ENCODE assay signal across 22 cellular contexts in the genomic region with DNA sequence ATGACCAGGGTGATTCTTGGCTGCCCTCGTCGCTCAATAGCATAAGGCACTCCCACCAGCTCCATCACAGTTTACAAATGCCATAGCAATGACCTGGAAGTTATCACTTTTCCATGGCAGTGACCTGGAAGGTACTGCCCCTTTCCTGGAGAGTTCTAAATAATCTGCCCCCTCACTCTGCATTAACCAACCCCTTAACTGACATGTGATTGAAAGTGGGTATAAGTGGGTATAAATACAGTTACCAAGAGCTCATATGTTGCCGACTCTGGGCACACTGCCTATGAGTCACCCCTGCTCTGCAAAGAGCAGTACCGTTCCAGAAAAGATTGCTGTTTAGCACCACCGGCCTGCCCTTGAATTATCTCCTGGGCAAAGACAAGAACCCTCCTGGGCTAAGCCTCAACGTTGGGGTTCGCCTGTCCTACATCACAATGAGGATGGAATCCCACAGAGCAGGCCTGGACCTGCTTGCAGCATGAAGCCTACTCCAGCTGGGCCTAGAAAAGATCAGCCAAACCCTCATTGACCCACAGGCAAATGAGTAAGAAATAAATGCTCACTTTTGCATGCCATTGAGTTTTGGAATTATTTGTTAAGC.
A peak's percentile ranks its signal among the peaks of the same experiment; 100 is the strongest.
DNase-seq lines count a peak whose midpoint lies in the region; FAIRE-seq and TF ChIP-seq lines count a peak whose summit lies in the region.
"Had no signal": no experiment of that assay in that cellular context is flagged by ENCODE, and none has a peak within 500 bp of the region (broad histone marks: within the 10 kb centered on the region; RNA-seq: fewer than 3 reads in every experiment).

No MANE protein-coding gene starts in this region.

- intact Hi-C loops in MCF 10A (cut with micrococcal nuclease) (no loop called here), breast epithelium (cut with DNase I; ENCODE audit: low total_unique reads) (no loop called here)

- no peak overlapping the region for H3K4me3 ChIP-seq in breast epithelium
- no peak overlapping the region for H3K4me3 ChIP-seq in fibroblast of mammary gland (ENCODE audit: control insufficient read depth, low read depth, low read length)
- H3K4me3 ChIP-seq: pancreas, skin epidermis had no signal

- H3K27ac ChIP-seq in breast epithelium = no peak overlapping the region
- H3K27ac ChIP-seq: pancreas had no signal

- CTCF ChIA-PET in MCF 10A (lab: Yijun Ruan, JAX) = interaction anchor here (0.5 to 3.0 kb wide), 7 partner anchors 10 to 538 kb away, joined by 3 to 36 read pairs (median 4); a partner anchor contains a TSS

- FAIRE-seq in D721Med (lab: Jason Lieb, UNC) = no peak
- FAIRE-seq: GM12891, pancreas had no signal

- H3K4me1 ChIP-seq in breast epithelium = no peaks in the 10 kb centered on the region
- H3K4me1 ChIP-seq: pancreas had no signal

- TF ChIP-seq POLR2A in breast epithelium (IDR thresholded peaks at IDR 0.05) = no peak

- H3K36me3 Mint-ChIP-seq in MCF 10A (ENCODE audit: insufficient read depth, unreplicated experiment) = no peaks in the 10 kb centered on the region
- H3K36me3 Mint-ChIP-seq: activated naive CD8-positive, alpha-beta T cell treated with anti-CD3 and anti-CD28 coated beads for 36 hours; CD8-positive, alpha-beta memory T cell; IgD-negative memory B cell; T-cell; type B pancreatic cell had no signal

- POLR2A ChIA-PET in MCF 10A (lab: Yijun Ruan, JAX) = interaction anchor here (1.0 to 1.4 kb wide), 2 partner anchors 9 to 186 kb away, joined by 3 read pairs; no protein-coding TSS in a partner anchor

- BruUV-seq in MCF 10A (replicated peaks; lab: Mats Ljungman, UMichigan) = no TSS peak

- DNase-seq in MCF 10A (ENCODE audit: unreplicated experiment) (peak; percentile 73), breast epithelium (ENCODE audit: low spot score in 2 of 2) (no peak), SK-MEL-5 (ENCODE audit: low read depth, low spot score) (peak; percentile 80), fibroblast of mammary gland (ENCODE audit: low read depth) (peak; percentile 23), COLO668 (lab: John Stamatoyannopoulos, UW; ENCODE audit: unreplicated experiment) (no peak), D721Med (ENCODE audit: insufficient read length, low spot score) (no peak), NOMO-1 treated with dmso at 0.1 percent for 144 hours (lab: John Stamatoyannopoulos, UW; ENCODE audit: unreplicated experiment) (no peak)
- no peak for DNase-seq in stimulated activated CD4-positive, alpha-beta T cell treated with anti-CD3 and anti-CD28 coated beads, Interleukin-1b, Interleukin-23, amount 100 ng/mL, for 48 hours
- DNase-seq: activated CD8-positive, alpha-beta T cell treated with anti-CD3 and anti-CD28 coated beads, Interleukin-2, amount 10 ng/mL, durations not matched to agents 7 days and 5 days; activated naive CD8-positive, alpha-beta T cell treated with anti-CD3 and anti-CD28 coated beads for 36 hours; CD8-positive, alpha-beta memory T cell; endodermal cell; NCI-H1048; NCI-H82; pancreas; T-cell had no signal

- TF ChIP-seq CTCF in MCF 10A (IDR thresholded peaks at IDR 0.05; ENCODE audit: unreplicated experiment) (no peak), breast epithelium (IDR thresholded peaks at IDR 0.05) (no peak), fibroblast of mammary gland (conservative IDR thresholded peaks at IDR 0.05; ENCODE audit: control insufficient read depth, insufficient read depth, low read depth, low read length) (no peak), D721Med (IDR thresholded peaks at IDR 0.05; ENCODE audit: insufficient read depth, missing control alignments) (no peak)

- no peaks in the 10 kb centered on the region for H3K27me3 Mint-ChIP-seq in MCF 10A (ENCODE audit: insufficient read depth, unreplicated experiment)
- H3K27me3 Mint-ChIP-seq: activated naive CD8-positive, alpha-beta T cell treated with anti-CD3 and anti-CD28 coated beads for 36 hours had no signal

- H3K4me1 Mint-ChIP-seq in MCF 10A (ENCODE audit: insufficient read depth, unreplicated experiment) = peaks cover 9% of the 10 kb centered on the region
- H3K4me1 Mint-ChIP-seq: activated naive CD8-positive, alpha-beta T cell treated with anti-CD3 and anti-CD28 coated beads for 36 hours; CD8-positive, alpha-beta memory T cell; central memory CD8-positive, alpha-beta T cell; endodermal cell; IgD-negative memory B cell; T-cell; WTC11 had no signal

- H3K27ac Mint-ChIP-seq in MCF 10A (ENCODE audit: low read depth, unreplicated experiment) = no peak overlapping the region
- H3K27ac Mint-ChIP-seq: activated CD8-positive, alpha-beta T cell treated with anti-CD3 and anti-CD28 coated beads, Interleukin-2, amount 10 ng/mL, durations not matched to agents 7 days and 5 days; activated naive CD8-positive, alpha-beta T cell treated with anti-CD3 and anti-CD28 coated beads for 36 hours; CD8-positive, alpha-beta memory T cell; endodermal cell; IgD-negative memory B cell; T-cell; type B pancreatic cell; WTC11 had no signal

- in situ Hi-C loops in SK-MEL-5 (cut with HindIII; ENCODE audit: low pct_unique_long_range_greater_than_20kb, low sequenced_read_pairs) = no loop called here

- no peaks in the 10 kb centered on the region for H3K9me3 ChIP-seq in breast epithelium
- H3K9me3 ChIP-seq: pancreas had no signal

- no peaks in the 10 kb centered on the region for H3K9me3 Mint-ChIP-seq in MCF 10A (ENCODE audit: unreplicated experiment)
- H3K9me3 Mint-ChIP-seq: activated naive CD8-positive, alpha-beta T cell treated with anti-CD3 and anti-CD28 coated beads for 36 hours; CD8-positive, alpha-beta memory T cell; central memory CD8-positive, alpha-beta T cell; IgD-negative memory B cell; T-cell; type B pancreatic cell had no signal

- peaks cover 0 to 6% of the 10 kb centered on the region in 2 donors for H3K27me3 ChIP-seq in breast epithelium
- H3K27me3 ChIP-seq: pancreas had no signal

- no peak overlapping the region for H3K4me3 Mint-ChIP-seq in MCF 10A (ENCODE audit: unreplicated experiment)
- H3K4me3 Mint-ChIP-seq: activated CD8-positive, alpha-beta T cell treated with anti-CD3 and anti-CD28 coated beads, Interleukin-2, amount 10 ng/mL, durations not matched to agents 7 days and 5 days; activated naive CD8-positive, alpha-beta T cell treated with anti-CD3 and anti-CD28 coated beads for 36 hours; CD8-positive, alpha-beta memory T cell; central memory CD8-positive, alpha-beta T cell; endodermal cell; T-cell; type B pancreatic cell; WTC11 had no signal

- H3K36me3 ChIP-seq in breast epithelium = no peaks in the 10 kb centered on the region
- H3K36me3 ChIP-seq: pancreas had no signal

Comparison
In these comparisons a context has a peak if more than half of its experiments do, and no peak if none do; other contexts are left out.
1. DNase-seq: peak in MCF 10A (single experiment), SK-MEL-5 (single experiment) and fibroblast of mammary gland (single experiment); none in breast epithelium (0 of 2), COLO668 (single experiment), D721Med (single experiment), stimulated activated CD4-positive, alpha-beta T cell treated with anti-CD3 and anti-CD28 coated beads, Interleukin-1b, Interleukin-23, amount 100 ng/mL, for 48 hours (single experiment) and NOMO-1 treated with dmso at 0.1 percent for 144 hours (single experiment).